Comparison of ENCODE assay signal across 4 cellular contexts in the genomic region with DNA sequence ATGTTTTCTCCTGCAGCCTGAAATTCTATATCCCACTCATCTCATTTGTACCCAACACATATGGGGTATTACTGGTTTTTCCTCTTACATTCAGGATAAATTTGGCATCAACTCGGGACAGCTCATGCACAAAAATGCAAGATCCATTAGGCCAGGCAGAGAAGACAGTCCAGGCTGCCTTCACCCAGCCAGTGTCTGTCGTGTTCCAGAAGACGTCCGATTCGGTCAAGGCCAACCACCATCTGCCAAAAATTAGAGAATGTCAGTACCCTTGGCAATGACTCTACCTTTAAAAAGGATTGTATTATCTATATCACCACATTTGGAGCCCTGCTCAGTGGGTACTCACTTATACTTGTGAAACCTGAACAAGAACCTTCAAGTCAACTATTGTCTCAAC. TPM values are rescaled to one million over a fixed set of nuclear protein-coding genes. Genes with fewer than 3 reads are reported as not detected.
"Had no signal": no experiment of that assay in that cellular context is flagged by ENCODE, and none has a peak within 500 bp of the region (broad histone marks: within the 10 kb centered on the region; RNA-seq: fewer than 3 reads in every experiment).

No MANE protein-coding gene starts in this region.

RNA-seq across cellular contexts. Expression of a gene that starts 23.3 kb away (rescaled TPM):
- total RNA-seq: HT-29, HT1080, IMR-90 had no signal
- polyA plus RNA-seq: IgD-negative memory B cell, IMR-90 had no signal
